9 cellular contexts compared by ENCODE assay signal in genomic region chr11:62806611-62807121, GRCh38. TPM values are rescaled to one million over a fixed set of nuclear protein-coding genes. Genes with fewer than 3 reads are reported as not detected.
A peak's percentile ranks its signal among the peaks of the same experiment; 100 is the strongest.
DNase-seq lines count a peak whose midpoint lies in the region; ATAC-seq and TF ChIP-seq lines count a peak whose summit lies in the region.
"Had no signal": no experiment of that assay in that cellular context is flagged by ENCODE, and none has a peak within 500 bp of the region (broad histone marks: within the 10 kb centered on the region; RNA-seq: fewer than 3 reads in every experiment).

No MANE protein-coding gene starts in this region.

- peak; percentile 26 to 30 for ATAC-seq in left cardiac atrium
- ATAC-seq in GM19035 (IDR thresholded peaks at IDR 0.05; ENCODE audit: unreplicated experiment): no peak

- peak overlapping the region; percentile 87 for H3K27ac ChIP-seq in stomach smooth muscle (ENCODE audit: low read length)

- no peaks in the 10 kb centered on the region for H3K9me3 Mint-ChIP-seq in activated CD4-positive, alpha-beta memory T cell treated with anti-CD3 and anti-CD28 coated beads for 36 hours

- H3K27me3 ChIP-seq in stomach smooth muscle (ENCODE audit: control insufficient read depth in 1 of 2, insufficient read depth in 2 of 2, low read length in 2 of 2): no peaks in the 10 kb centered on the region

- no peaks in the 10 kb centered on the region for H3K27me3 Mint-ChIP-seq in activated CD4-positive, alpha-beta memory T cell treated with anti-CD3 and anti-CD28 coated beads for 36 hours

- H3K9ac ChIP-seq in stomach smooth muscle (ENCODE audit: low read length in 2 of 2): no peak overlapping the region

- H3K36me3 Mint-ChIP-seq in activated CD4-positive, alpha-beta memory T cell treated with anti-CD3 and anti-CD28 coated beads for 36 hours: peaks cover 28% of the 10 kb centered on the region

- no peak overlapping the region for H3K4me3 ChIP-seq in stomach smooth muscle (ENCODE audit: low read length in 2 of 2)

- intact Hi-C loops in activated CD4-positive, alpha-beta memory T cell treated with anti-CD3 and anti-CD28 coated beads for 36 hours (cut with micrococcal nuclease): no loop called here
- intact Hi-C loops in left cardiac atrium (cut with DNase I): no loop called here

- CTCF ChIA-PET in activated CD4-positive, alpha-beta memory T cell treated with anti-CD3 and anti-CD28 coated beads for 36 hours (lab: Charles Lee): interaction anchor here (0.6 to 2.5 kb wide), 6 partner anchors 19 to 99 kb away, joined by 3 to 16 read pairs (median 8); partner anchors contain the start of gene TMEM179B
- CTCF ChIA-PET in HEK293T (lab: Yijun Ruan, JAX): no interaction called here

- H3K9me3 ChIP-seq in stomach smooth muscle (ENCODE audit: control insufficient read depth in 2 of 2, low read length in 2 of 2): no peaks in the 10 kb centered on the region

- H3K4me1 Mint-ChIP-seq in activated CD4-positive, alpha-beta memory T cell treated with anti-CD3 and anti-CD28 coated beads for 36 hours (ENCODE audit: low read depth): peaks cover 32% of the 10 kb centered on the region

- peaks cover 31% of the 10 kb centered on the region for H3K4me1 ChIP-seq in stomach smooth muscle (ENCODE audit: control insufficient read depth, insufficient read depth, low read length)

- peak; percentile 40 for DNase-seq in NK-92 treated with Interleukin-12 subunit alpha and Interleukin-12 subunit beta, amount 100 ng/mL, for 24 hours (lab: John Stamatoyannopoulos, UW)
- DNase-seq in NK-92 (lab: John Stamatoyannopoulos, UW; ENCODE audit: unreplicated experiment) (no peak), left cardiac atrium (peak; percentile 32), HEK293T (ENCODE audit: extremely low spot score) (no peak), LoVo (ENCODE audit: low spot score) (no peak)
- no peak for DNase-seq in activated CD4-positive, alpha-beta memory T cell treated with anti-CD3 and anti-CD28 coated beads for 36 hours

- POLR2A ChIA-PET in activated CD4-positive, alpha-beta memory T cell treated with anti-CD3 and anti-CD28 coated beads for 36 hours (lab: Charles Lee): interaction anchor here (0.8 to 3.6 kb wide), 15 partner anchors 10 to 215 kb away, joined by 3 to 39 read pairs (median 7); partner anchors contain the start of genes STX5, TAF6L, TEX54 and TMEM179B
- POLR2A ChIA-PET in HEK293T (lab: Yijun Ruan, JAX): interaction anchor here (0.8 to 3.5 kb wide), 14 partner anchors 10 to 79 kb away, joined by 3 to 43 read pairs (median 5); partner anchors contain the start of genes HNRNPUL2, STX5, TAF6L and TEX54

- peak overlapping the region; percentile 99 for H3K27ac Mint-ChIP-seq in activated CD4-positive, alpha-beta memory T cell treated with anti-CD3 and anti-CD28 coated beads for 36 hours

- peak overlapping the region; percentile 99 for H3K4me3 Mint-ChIP-seq in activated CD4-positive, alpha-beta memory T cell treated with anti-CD3 and anti-CD28 coated beads for 36 hours

- peaks cover 16 to 21% of the 10 kb centered on the region in 2 donors for H3K36me3 ChIP-seq in stomach smooth muscle (ENCODE audit: control insufficient read depth in 2 of 2, insufficient read depth in 2 of 2, low read length in 2 of 2)

TF ChIP-seq in HEK293T, 16 proteins besides CTCF, POLR2A, EP300 and RAD21:
- TF ChIP-seq NFRKB (IDR thresholded peaks at IDR 0.05) (no peak), SUZ12 (IDR thresholded peaks at IDR 0.05) (no peak), SP1 (IDR thresholded peaks at IDR 0.05) (no peak), FOXK2 (IDR thresholded peaks at IDR 0.05) (no peak), ELF4 (IDR thresholded peaks at IDR 0.05) (no peak), FOXA1 (IDR thresholded peaks at IDR 0.05) (no peak), LEF1 (IDR thresholded peaks at IDR 0.05; ENCODE audit: borderline replicate concordance) (no peak)

RNA-seq across cellular contexts. Expression of gene NXF1, which starts 1.4 kb away (rescaled TPM):
- total RNA-seq in activated CD4-positive, alpha-beta memory T cell treated with anti-CD3 and anti-CD28 coated beads for 36 hours: 10 to 100 TPM; 70.8 to 83.6 TPM
- total RNA-seq in left cardiac atrium: 10 to 100 TPM; 40.5 to 45.6 TPM

RNA-seq across cellular contexts. Expression of gene TMEM223, which starts 14.9 kb away (rescaled TPM):
- total RNA-seq in activated CD4-positive, alpha-beta memory T cell treated with anti-CD3 and anti-CD28 coated beads for 36 hours: 10 to 100 TPM in 1 of 2 experiments, 1 to 10 TPM in 1; 9.2 to 10.2 TPM
- 10 to 100 TPM; 12.0 to 17.6 TPM for total RNA-seq in left cardiac atrium

RNA-seq across cellular contexts. Expression of gene TMEM179B, which starts 19.5 kb away (rescaled TPM):
- total RNA-seq in activated CD4-positive, alpha-beta memory T cell treated with anti-CD3 and anti-CD28 coated beads for 36 hours: 10 to 100 TPM; 25.0 to 25.5 TPM
- total RNA-seq in left cardiac atrium: 10 to 100 TPM; 20.6 to 22.4 TPM

RNA-seq across cellular contexts. Expression of gene STX5, which starts 25.2 kb away (rescaled TPM):
- total RNA-seq in activated CD4-positive, alpha-beta memory T cell treated with anti-CD3 and anti-CD28 coated beads for 36 hours: 10 to 100 TPM; 24.6 to 29.2 TPM
- total RNA-seq in left cardiac atrium: 10 to 100 TPM; 22.1 to 23.2 TPM

RNA-seq across cellular contexts. Expression of gene TEX54, which starts 26.0 kb away (rescaled TPM):
- under 1 TPM in 1 of 2 experiments, not detected in 1; 0.53 TPM for total RNA-seq in activated CD4-positive, alpha-beta memory T cell treated with anti-CD3 and anti-CD28 coated beads for 36 hours
- total RNA-seq in left cardiac atrium: not detected
- total RNA-seq: NCI-H460 had no signal

Comparison
In these comparisons a context has a peak if more than half of its experiments do, and no peak if none do; other contexts are left out.
1. DNase-seq: peak in NK-92 treated with Interleukin-12 subunit alpha and Interleukin-12 subunit beta, amount 100 ng/mL, for 24 hours (single experiment) and left cardiac atrium (single experiment); none in NK-92 (single experiment), activated CD4-positive, alpha-beta memory T cell treated with anti-CD3 and anti-CD28 coated beads for 36 hours (single experiment), HEK293T (single experiment) and LoVo (single experiment).